ENCODE assay signal across 20 cellular contexts in the genomic region with DNA sequence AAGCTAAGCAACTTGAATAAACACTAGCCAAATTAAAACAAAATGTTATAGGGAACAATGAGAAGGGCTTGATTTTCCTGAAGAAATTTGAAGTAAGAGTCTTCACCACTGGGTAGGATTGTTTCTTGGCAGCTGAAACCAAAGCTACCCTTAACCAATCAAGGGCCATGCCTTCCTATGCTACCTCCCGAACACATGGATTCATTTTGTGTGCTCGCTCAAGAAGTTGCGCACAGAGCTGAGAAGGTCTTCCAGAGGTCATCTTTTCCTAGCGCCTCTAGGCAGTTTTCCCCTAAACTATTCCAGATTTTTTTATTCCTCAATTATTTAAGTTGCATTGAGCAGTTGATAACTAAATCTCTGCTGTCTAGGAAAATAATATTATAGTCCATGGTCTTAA.
"Had no signal": no experiment of that assay in that cellular context is flagged by ENCODE, and none has a peak within 500 bp of the region (broad histone marks: within the 10 kb centered on the region; RNA-seq: fewer than 3 reads in every experiment).

No MANE protein-coding gene starts in this region.

- H3K27me3 Mint-ChIP-seq: progenitor cell of endocrine pancreas had no signal

- H3K9me3 Mint-ChIP-seq: activated naive CD8-positive, alpha-beta T cell treated with anti-CD3 and anti-CD28 coated beads for 36 hours; activated T-helper 1 cell treated with anti-CD3 and anti-CD28 coated beads, Interleukin-12 subunit alpha, Interleukin-12 subunit beta, Interleukin-2, Interleukin-4 antibody, amounts not matched to agents 30 ng/mL and 10 ng/mL and 1 ng/mL, durations not matched to agents 14 hours and 24 hours and 36 hours had no signal

- H3K4me3 Mint-ChIP-seq: activated naive CD8-positive, alpha-beta T cell treated with anti-CD3 and anti-CD28 coated beads for 36 hours; activated T-helper 1 cell treated with anti-CD3 and anti-CD28 coated beads, Interleukin-12 subunit alpha, Interleukin-12 subunit beta, Interleukin-2, Interleukin-4 antibody, amounts not matched to agents 30 ng/mL and 10 ng/mL and 1 ng/mL, durations not matched to agents 14 hours and 24 hours and 36 hours; naive B cell; neural crest cell had no signal

- H3K4me1 Mint-ChIP-seq: activated naive CD8-positive, alpha-beta T cell treated with anti-CD3 and anti-CD28 coated beads for 36 hours; naive B cell had no signal

- ATAC-seq: heart right ventricle; left ventricle myocardium superior; mucosa of descending colon; stimulated activated naive CD8-positive, alpha-beta T cell treated with anti-CD3 and anti-CD28 coated beads, Interleukin-15, Interleukin-2, amounts not matched to agents 100 U/mL and 50 U/mL, for 24 hours had no signal

- H3K36me3 Mint-ChIP-seq: activated naive CD8-positive, alpha-beta T cell treated with anti-CD3 and anti-CD28 coated beads for 36 hours; naive B cell had no signal

- H3K36me3 ChIP-seq: cardiac muscle cell, heart right ventricle, tibial nerve, uterus, WERI-Rb-1 had no signal

- DNase-seq: activated CD4-positive, alpha-beta T cell treated with anti-CD3 and anti-CD28 coated beads, Interleukin-2, amount 50 U/mL, for 4 hours; activated gamma-delta T cell treated with Interleukin-2 at 50 U/mL for 16 hours; activated naive CD8-positive, alpha-beta T cell treated with anti-CD3 and anti-CD28 coated beads for 36 hours; activated T-cell treated with anti-CD3 and anti-CD28 coated beads for 4 hours; amygdala; heart right ventricle; left ventricle myocardium superior; mucosa of descending colon; naive B cell; stimulated activated CD4-positive, alpha-beta T cell treated with anti-CD3 and anti-CD28 coated beads, Interleukin-12 subunit alpha, Interleukin-12 subunit beta, amount 100 ng/mL, for 4 hours; stimulated activated CD4-positive, alpha-beta T cell treated with anti-CD3 and anti-CD28 coated beads, Interleukin-1b, Interleukin-23, amount 100 ng/mL, for 48 hours; stimulated activated naive CD8-positive, alpha-beta T cell treated with anti-CD3 and anti-CD28 coated beads, Interleukin-15, Interleukin-2, amounts not matched to agents 100 U/mL and 50 U/mL, for 24 hours; T-helper 2 cell; uterus; WERI-Rb-1 had no signal

- H3K27ac Mint-ChIP-seq: activated naive CD8-positive, alpha-beta T cell treated with anti-CD3 and anti-CD28 coated beads for 36 hours; activated T-helper 1 cell treated with anti-CD3 and anti-CD28 coated beads, Interleukin-12 subunit alpha, Interleukin-12 subunit beta, Interleukin-2, Interleukin-4 antibody, amounts not matched to agents 30 ng/mL and 10 ng/mL and 1 ng/mL, durations not matched to agents 14 hours and 24 hours and 36 hours; naive B cell; progenitor cell of endocrine pancreas had no signal

- H3K4me3 ChIP-seq: cardiac muscle cell, heart right ventricle, mucosa of descending colon, tibial nerve, uterus had no signal

- H3K9me3 ChIP-seq: heart right ventricle, mucosa of descending colon, tibial nerve, uterus had no signal

- H3K27me3 ChIP-seq: cardiac muscle cell, heart right ventricle, tibial nerve, uterus had no signal

- H3K27ac ChIP-seq: cardiac muscle cell, heart right ventricle, tibial nerve, WERI-Rb-1 had no signal

- H3K4me1 ChIP-seq: tibial nerve, uterus had no signal
